In genomic region chr4:30720021-30720655, GRCh38 we compare ENCODE assay signal across 8 cellular contexts. TPM values are rescaled to one million over a fixed set of nuclear protein-coding genes. Genes with fewer than 3 reads are reported as not detected.
A peak's percentile ranks its signal among the peaks of the same experiment; 100 is the strongest.
DNase-seq lines count a peak whose midpoint lies in the region.

PCDH7 (plus strand) TSS chr4:30720369; CDS start chr4:30721423, 1,054 bp downstream.

- peak within 1 kb of the TSS; percentile 82 for H3K4me3 ChIP-seq in SJCRH30

- peaks cover 3% of the 10 kb centered on the region; the same call in 1 of the 2 replicates for H3K4me1 ChIP-seq in SJCRH30

- peaks cover 36% of the 10 kb centered on the region for H3K36me3 ChIP-seq in SJCRH30

- peak within 1 kb of the TSS; percentile 92 for H3K27ac ChIP-seq in SJCRH30
- H3K27ac ChIP-seq in temporal lobe (ENCODE audit: low read depth, low read length): peak within 1 kb of the TSS; percentile 69

- no peaks in the 10 kb centered on the region for H3K27me3 ChIP-seq in SJCRH30

- peak; percentile 41 for DNase-seq in stimulated activated CD4-positive, alpha-beta T cell treated with anti-CD3 and anti-CD28 coated beads, Interleukin-15, amount 100 ng/mL, for 24 hours
- no peak for DNase-seq in stimulated activated CD4-positive, alpha-beta T cell treated with anti-CD3 and anti-CD28 coated beads, Interleukin-12 subunit alpha, Interleukin-12 subunit beta, amount 100 ng/mL, for 4 hours
- DNase-seq in SJCRH30 (peak; percentile 85 to 88), epidermal melanocyte (ENCODE audit: insufficient read length, low spot score) (peak; percentile 57), medulla oblongata (ENCODE audit: extremely low spot score) (peak; percentile 56), RPMI8226 (no peak), NCI-H526 treated with DMSO at 0.1 percent for 48 hours (lab: John Stamatoyannopoulos, UW) (no peak)

- no peaks in the 10 kb centered on the region for H3K9me3 ChIP-seq in SJCRH30 (replicated peaks)

RNA-seq across cellular contexts. Expression of gene PCDH7, which starts in this region (rescaled TPM):
- 135 and 150 TPM in 2 replicates for total RNA-seq in SJCRH30 (2014; rRNA removed; shearing (Covaris generic))
- total RNA-seq in temporal lobe: 35.2 TPM

Comparison
In these comparisons a context has a peak if more than half of its experiments do, and no peak if none do; other contexts are left out.
1. DNase-seq: peak in stimulated activated CD4-positive, alpha-beta T cell treated with anti-CD3 and anti-CD28 coated beads, Interleukin-15, amount 100 ng/mL, for 24 hours (single experiment), SJCRH30 (2 of 2), epidermal melanocyte (single experiment) and medulla oblongata (single experiment); none in stimulated activated CD4-positive, alpha-beta T cell treated with anti-CD3 and anti-CD28 coated beads, Interleukin-12 subunit alpha, Interleukin-12 subunit beta, amount 100 ng/mL, for 4 hours (single experiment), RPMI8226 (single experiment) and NCI-H526 treated with DMSO at 0.1 percent for 48 hours (single experiment).